1 cellular context compared by ENCODE assay signal in the genomic region with DNA sequence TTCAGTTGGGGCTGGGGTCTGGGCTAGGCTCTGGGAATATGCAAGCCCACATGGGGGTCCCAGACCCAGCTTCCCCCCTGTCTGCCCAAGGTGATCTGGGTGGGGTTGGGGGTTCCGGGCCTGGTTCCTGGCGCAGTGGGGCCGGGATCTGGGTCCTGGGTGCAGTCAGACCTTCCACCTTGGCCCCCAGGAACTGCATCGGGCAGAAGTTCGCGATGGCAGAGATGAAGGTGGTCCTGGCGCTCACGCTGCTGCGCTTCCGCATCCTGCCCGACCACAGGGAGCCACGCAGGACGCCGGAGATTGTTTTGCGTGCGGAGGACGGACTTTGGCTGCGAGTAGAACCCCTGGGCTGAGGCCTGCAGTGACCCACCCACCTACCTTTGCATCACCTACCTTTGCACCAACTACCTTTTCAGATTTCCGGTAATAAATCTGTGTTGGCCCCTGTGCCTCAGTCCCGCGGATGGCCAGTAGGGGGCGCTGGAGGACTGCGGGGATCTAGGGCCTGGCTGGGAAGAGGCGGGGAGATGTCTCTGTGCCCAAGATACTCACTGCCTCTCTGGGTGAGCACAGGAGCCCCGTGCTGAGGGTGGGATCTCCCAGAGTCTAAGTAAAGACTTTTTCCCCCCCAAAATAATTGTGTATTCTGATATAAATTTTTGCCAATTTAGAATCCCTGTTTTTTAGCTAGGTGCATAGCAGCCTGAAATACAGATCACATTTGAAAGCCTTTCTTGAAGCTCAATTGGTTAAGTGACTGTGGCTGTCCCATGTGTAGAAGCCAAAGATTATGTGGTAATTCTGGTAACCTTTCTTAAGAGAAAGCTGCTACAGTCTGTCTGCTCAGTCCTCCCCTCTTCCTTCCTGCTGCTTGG.
TF ChIP-seq lines count a peak whose summit lies in the region.

No MANE protein-coding gene starts in this region.

TF ChIP-seq in endothelial cell of umbilical vein, 7 proteins besides CTCF, POLR2A, EP300 and RAD21:
- TF ChIP-seq POLR2AphosphoS5 (IDR thresholded peaks at IDR 0.05; ENCODE audit: insufficient read depth, low read depth, low read length) (no peak), GATA2 (IDR thresholded peaks at IDR 0.05; ENCODE audit: insufficient read depth, insufficient read length, low read depth, low read length) (no peak), JUN (IDR thresholded peaks at IDR 0.05; ENCODE audit: borderline replicate concordance, insufficient read depth, insufficient read length, low read depth) (no peak)
- TF ChIP-seq, protein P1, sequence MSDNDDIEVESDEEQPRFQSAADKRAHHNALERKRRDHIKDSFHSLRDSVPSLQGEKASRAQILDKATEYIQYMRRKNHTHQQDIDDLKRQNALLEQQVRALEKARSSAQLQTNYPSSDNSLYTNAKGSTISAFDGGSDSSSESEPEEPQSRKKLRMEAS (IDR thresholded peaks at IDR 0.05; ENCODE audit: insufficient read depth, insufficient read length): no peak
